9 cellular contexts compared by ENCODE assay signal in genomic region chr6:44151348-44152108, GRCh38. TPM values are rescaled to one million over a fixed set of nuclear protein-coding genes. Genes with fewer than 3 reads are reported as not detected.
DNase-seq lines count a peak whose midpoint lies in the region; ATAC-seq, FAIRE-seq and TF ChIP-seq lines count a peak whose summit lies in the region.
"Had no signal": no experiment of that assay in that cellular context is flagged by ENCODE, and none has a peak within 500 bp of the region (broad histone marks: within the 10 kb centered on the region; RNA-seq: fewer than 3 reads in every experiment).

No MANE protein-coding gene starts in this region.

- no peak overlapping the region for H3K9ac ChIP-seq in endothelial cell of umbilical vein (replicated peaks; ENCODE audit: extremely low read depth, insufficient read depth, low read length)

- no peak overlapping the region for H3K27ac ChIP-seq in endothelial cell of umbilical vein (ENCODE audit: insufficient read depth, low read depth, low read length)

- H4K20me1 ChIP-seq in endothelial cell of umbilical vein (replicated peaks; ENCODE audit: control insufficient read depth, extremely low read depth, insufficient read depth, low read length) = no peaks in the 10 kb centered on the region

- BruUV-seq in endothelial cell of umbilical vein (replicated peaks; lab: Mats Ljungman, UMichigan) = no TSS peak

- ATAC-seq in HG02642 (IDR thresholded peaks at IDR 0.05; ENCODE audit: poor library complexity, unreplicated experiment) = peak; percentile 66

- no peak for TF ChIP-seq POLR2A in endothelial cell of umbilical vein (IDR thresholded peaks at IDR 0.05; ENCODE audit: low read depth, low read length)

- DNase-seq in NCI-H748 (lab: John Stamatoyannopoulos, UW; ENCODE audit: unreplicated experiment) = peak; percentile 85
- DNase-seq in activated CD8-positive, alpha-beta memory T cell treated with anti-CD3 and anti-CD28 coated beads for 48 hours (ENCODE audit: low read depth in 2 of 3, low spot score in 2 of 3) = peak; percentile 62 to 86 (median 84)
- DNase-seq in endothelial cell of umbilical vein (ENCODE audit: low read depth, low spot score) = peak; percentile 63
- peak; percentile 66 for DNase-seq in mucosa of gallbladder (ENCODE audit: low spot score)
- peak; percentile 93 for DNase-seq in stimulated activated CD8-positive, alpha-beta memory T cell treated with anti-CD3 and anti-CD28 coated beads, Interleukin-4, amount 100 ng/mL, for 48 hours
- DNase-seq in NCI-H187 treated with DMSO at 0.1 percent for 48 hours (lab: John Stamatoyannopoulos, UW) = no peak

- H3K79me2 ChIP-seq in endothelial cell of umbilical vein (ENCODE audit: control insufficient read depth, insufficient read depth, low read length) = no peaks in the 10 kb centered on the region

- POLR2A ChIA-PET in endothelial cell of umbilical vein (lab: Charles Lee) = no interaction called here

- H3K9me3 ChIP-seq in endothelial cell of umbilical vein (replicated peaks; ENCODE audit: control insufficient read depth, insufficient read depth, low read length) = no peaks in the 10 kb centered on the region

- intact Hi-C loops in endothelial cell of umbilical vein (cut with micrococcal nuclease) = loop anchor here (1.0 to 5.0 kb wide), 4 partner anchors 23 to 186 kb away; no protein-coding TSS in a partner anchor

- peak; percentile 99 for TF ChIP-seq CTCF in endothelial cell of umbilical vein (IDR thresholded peaks at IDR 0.05; ENCODE audit: extremely low read depth in 1 of 2, insufficient read depth in 1 of 2, low read depth in 1 of 2, low read length in 2 of 2)

- peaks cover 5 to 19% of the 10 kb centered on the region in 2 experiments for H3K36me3 ChIP-seq in endothelial cell of umbilical vein (ENCODE audit: control insufficient read depth in 2 of 2, extremely low read depth in 1 of 2, insufficient read depth in 2 of 2, low read length in 2 of 2)

- no peaks in the 10 kb centered on the region for H3K9me1 ChIP-seq in endothelial cell of umbilical vein (replicated peaks; ENCODE audit: control insufficient read depth, extremely low read depth, insufficient read depth, low read length)

- no peak overlapping the region for H2AFZ ChIP-seq in endothelial cell of umbilical vein (ENCODE audit: low read depth, low read length)

- CTCF ChIA-PET in endothelial cell of umbilical vein (lab: Charles Lee) = interaction anchor here (1.0 to 5.0 kb wide), 9 partner anchors 11 to 188 kb away, joined by 3 to 95 read pairs (median 6); partner anchors contain the start of gene TMEM63B

- H3K4me1 ChIP-seq in endothelial cell of umbilical vein (ENCODE audit: control insufficient read depth, extremely low read depth, insufficient read depth, low read length) = no peaks in the 10 kb centered on the region

- dilution Hi-C loops in endothelial cell of umbilical vein (cut with MboI; ENCODE audit: extremely low pct_ligation_motif_present, low sequenced_read_pairs) = no loop called here

- H3K4me2 ChIP-seq in endothelial cell of umbilical vein (ENCODE audit: insufficient read depth, low read length) = no peak overlapping the region

- FAIRE-seq in G401.6 (lab: Jason Lieb, UNC) = peak; percentile 6
- FAIRE-seq in endothelial cell of umbilical vein (lab: Jason Lieb, UNC) = peak; percentile 92
- FAIRE-seq: endometrium had no signal

- H3K27me3 ChIP-seq in endothelial cell of umbilical vein (ENCODE audit: control insufficient read depth in 2 of 2, insufficient read depth in 2 of 2, low read length in 2 of 2) = no peaks in the 10 kb centered on the region

- H3K4me3 ChIP-seq in endothelial cell of umbilical vein (replicated peaks in 1 of 3; ENCODE audit: insufficient read depth in 1 of 3, low read depth in 1 of 3, low read length in 3 of 3) = no peak overlapping the region

TF ChIP-seq in endothelial cell of umbilical vein, 7 proteins besides CTCF, POLR2A, EP300 and RAD21:
- TF ChIP-seq MYC (IDR thresholded peaks at IDR 0.05; ENCODE audit: low read depth, low read length) (no peak), JUN (IDR thresholded peaks at IDR 0.05; ENCODE audit: borderline replicate concordance, insufficient read depth, insufficient read length, low read depth) (no peak), GATA2 (IDR thresholded peaks at IDR 0.05; ENCODE audit: insufficient read depth, insufficient read length, low read depth, low read length) (no peak), EZH2 (IDR thresholded peaks at IDR 0.05; ENCODE audit: borderline replicate concordance, low read depth, low read length, severe bottlenecking) (no peak)
- TF ChIP-seq, protein P1, sequence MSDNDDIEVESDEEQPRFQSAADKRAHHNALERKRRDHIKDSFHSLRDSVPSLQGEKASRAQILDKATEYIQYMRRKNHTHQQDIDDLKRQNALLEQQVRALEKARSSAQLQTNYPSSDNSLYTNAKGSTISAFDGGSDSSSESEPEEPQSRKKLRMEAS (IDR thresholded peaks at IDR 0.05; ENCODE audit: insufficient read depth, insufficient read length) = no peak

RNA-seq across cellular contexts. Expression of gene CAPN11, which starts 7.1 kb away (rescaled TPM):
- total RNA-seq in endothelial cell of umbilical vein (1.4 and 1.8 TPM in 2 replicates), mucosa of gallbladder (0.95 TPM)
- polyA plus RNA-seq in endothelial cell of umbilical vein = 1.0 and 1.7 TPM in 2 replicates
- 0.88 and 1.3 TPM in 2 replicates for polyA plus RNA-seq in endothelial cell of umbilical vein (2011; cell fraction: cytosol; rRNA removed)
- polyA plus RNA-seq in endothelial cell of umbilical vein (2011; cell fraction: nucleus; rRNA removed) = 8.3 and 10.3 TPM in 2 replicates
- 0.46 and 0.63 TPM in 2 replicates for polyA plus RNA-seq in endothelial cell of umbilical vein (2012)
- 0.51 and 1.6 TPM in 2 replicates for polyA minus RNA-seq in endothelial cell of umbilical vein
- polyA minus RNA-seq in endothelial cell of umbilical vein (2011; cell fraction: cytosol; rRNA and poly(A)+ RNA removed) = not detected
- 2.1 and 2.3 TPM in 2 replicates for polyA minus RNA-seq in endothelial cell of umbilical vein (2011; cell fraction: nucleus; rRNA and poly(A)+ RNA removed)

RNA-seq across cellular contexts. Expression of gene TMEM63B, which starts 24.2 kb away (rescaled TPM):
- total RNA-seq in endothelial cell of umbilical vein = 39.4 and 49.7 TPM in 2 replicates
- 56.1 and 68.2 TPM in 2 replicates for polyA plus RNA-seq in endothelial cell of umbilical vein
- polyA plus RNA-seq in endothelial cell of umbilical vein (2011; cell fraction: cytosol; rRNA removed) = 38.9 and 40.6 TPM in 2 replicates
- polyA plus RNA-seq in endothelial cell of umbilical vein (2011; cell fraction: nucleus; rRNA removed) = 69.1 and 85.5 TPM in 2 replicates
- 17.6 and 21.6 TPM in 2 replicates for polyA plus RNA-seq in endothelial cell of umbilical vein (2012)
- 65.2 and 72.3 TPM in 2 replicates for polyA minus RNA-seq in endothelial cell of umbilical vein
- 20.9 TPM for polyA minus RNA-seq in endothelial cell of umbilical vein (2011; cell fraction: cytosol; rRNA and poly(A)+ RNA removed)
- 25.1 and 26.6 TPM in 2 replicates for polyA minus RNA-seq in endothelial cell of umbilical vein (2011; cell fraction: nucleus; rRNA and poly(A)+ RNA removed)
- total RNA-seq in mucosa of gallbladder = 71.8 TPM

RNA-seq across cellular contexts. Expression of gene MRPL14, which starts 24.3 kb away (rescaled TPM):
- total RNA-seq in endothelial cell of umbilical vein = 62.4 and 68.1 TPM in 2 replicates
- polyA plus RNA-seq in endothelial cell of umbilical vein = 91.2 and 103 TPM in 2 replicates
- 84.4 and 90.7 TPM in 2 replicates for polyA plus RNA-seq in endothelial cell of umbilical vein (2011; cell fraction: cytosol; rRNA removed)
- polyA plus RNA-seq in endothelial cell of umbilical vein (2011; cell fraction: nucleus; rRNA removed) = 26.4 and 30.4 TPM in 2 replicates
- polyA plus RNA-seq in endothelial cell of umbilical vein (2012) = 66.8 and 71.7 TPM in 2 replicates
- 22.2 and 24.7 TPM in 2 replicates for polyA minus RNA-seq in endothelial cell of umbilical vein
- 20.4 TPM for polyA minus RNA-seq in endothelial cell of umbilical vein (2011; cell fraction: cytosol; rRNA and poly(A)+ RNA removed)
- polyA minus RNA-seq in endothelial cell of umbilical vein (2011; cell fraction: nucleus; rRNA and poly(A)+ RNA removed) = 3.8 and 7.2 TPM in 2 replicates
- total RNA-seq in mucosa of gallbladder = 30.7 TPM
